18 cellular contexts compared by ENCODE assay signal in the genomic region with DNA sequence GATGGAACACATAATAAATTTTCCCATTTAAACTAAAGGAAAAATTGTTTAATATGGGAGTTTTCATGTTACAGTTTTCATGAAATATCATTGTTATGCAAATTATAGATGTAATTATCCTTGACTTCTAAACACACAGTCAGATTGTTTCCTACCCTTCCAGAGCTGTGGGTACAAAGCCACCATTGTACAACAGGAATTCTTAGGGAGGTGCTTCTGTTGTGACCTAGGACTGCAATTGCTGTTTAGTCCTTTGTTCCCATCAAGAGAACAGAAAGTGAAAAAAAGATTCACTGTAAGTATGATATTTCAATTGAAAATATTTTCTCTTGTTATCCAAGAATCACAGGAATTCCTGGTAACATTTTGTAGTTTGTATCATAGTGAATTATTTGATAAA.
DNase-seq lines count a peak whose midpoint lies in the region; ATAC-seq and TF ChIP-seq lines count a peak whose summit lies in the region.
"Had no signal": no experiment of that assay in that cellular context is flagged by ENCODE, and none has a peak within 500 bp of the region (broad histone marks: within the 10 kb centered on the region; RNA-seq: fewer than 3 reads in every experiment).

No MANE protein-coding gene starts in this region.

- TF ChIP-seq RAD21 in IMR-90 (IDR thresholded peaks at IDR 0.05; ENCODE audit: low read length) = no peak

- no peak overlapping the region; the same call in 2 of the 3 replicates for H2BK15ac ChIP-seq in IMR-90 (ENCODE audit: low read depth, low read length)

- H4K91ac ChIP-seq in IMR-90 (ENCODE audit: insufficient read depth, low read depth, low read length) = no peak overlapping the region

- H3K4me2 ChIP-seq in IMR-90 (ENCODE audit: low read depth, low read length) (no peak overlapping the region), hepatocyte (no peak overlapping the region)
- H3K4me2 ChIP-seq: BLaER1 had no signal

- POLR2A ChIA-PET in IMR-90 (lab: Charles Lee; ENCODE audit: unreplicated experiment) = interaction anchor here (0.7 kb wide), 1 partner anchor 1031 kb away, joined by 6 read pairs; no protein-coding TSS in a partner anchor

- intact Hi-C loops in IMR-90 (cut with micrococcal nuclease) = no loop called here

- H3K27ac ChIP-seq in IMR-90 (ENCODE audit: insufficient read depth, low read length) (no peak overlapping the region), Peyer's patch (no peak overlapping the region), hepatocyte (no peak overlapping the region)
- H3K27ac ChIP-seq: BLaER1, C4-2B had no signal

- TF ChIP-seq CTCF in IMR-90 (conservative IDR thresholded peaks at IDR 0.05; ENCODE audit: low read depth, low read length) (no peak), Peyer's patch (IDR thresholded peaks at IDR 0.05) (no peak), hepatocyte (IDR thresholded peaks at IDR 0.05; ENCODE audit: poor library complexity) (no peak)

- H4K20me1 ChIP-seq in IMR-90 (ENCODE audit: insufficient read depth, low read length) (no peaks in the 10 kb centered on the region), hepatocyte (ENCODE audit: insufficient read depth, poor library complexity, severe bottlenecking) (no peaks in the 10 kb centered on the region)
- H4K20me1 ChIP-seq: BLaER1 had no signal

- BruUV-seq in IMR-90 (replicated peaks; lab: Mats Ljungman, UMichigan) = no TSS peak

- H3K4me1 ChIP-seq in IMR-90 (ENCODE audit: control insufficient read depth, insufficient read depth, low read length) (no peaks in the 10 kb centered on the region), Peyer's patch (no peaks in the 10 kb centered on the region), hepatocyte (ENCODE audit: insufficient read depth) (no peaks in the 10 kb centered on the region)
- H3K4me1 ChIP-seq: BLaER1, HAP-1 had no signal

- H3K9me2 ChIP-seq in hepatocyte (replicated peaks; ENCODE audit: insufficient read depth) = no peaks in the 10 kb centered on the region

- no peak overlapping the region; the same call in 1 of the 2 replicates for H2BK20ac ChIP-seq in IMR-90 (ENCODE audit: low read depth, low read length)

- no peak overlapping the region for H4K8ac ChIP-seq in IMR-90 (ENCODE audit: low read depth in 2 of 2, low read length in 2 of 2)

- dilution Hi-C loops in IMR-90 (cut with HindIII; ENCODE audit: low sequenced_read_pairs, unreplicated experiment) = no loop called here

- H3K79me1 ChIP-seq in IMR-90 (ENCODE audit: low read depth in 1 of 2, low read length in 2 of 2) = no peaks in the 10 kb centered on the region

- H3K79me2 ChIP-seq in hepatocyte = no peaks in the 10 kb centered on the region

- H3K36me3 ChIP-seq in IMR-90 (ENCODE audit: control insufficient read depth, insufficient read depth, low read length) = no peaks in the 10 kb centered on the region
- H3K36me3 ChIP-seq in Peyer's patch = no peaks in the 10 kb centered on the region
- H3K36me3 ChIP-seq in hepatocyte (replicated peaks; ENCODE audit: insufficient read depth, low read depth) = no peaks in the 10 kb centered on the region
- H3K36me3 ChIP-seq: BLaER1, HAP-1 had no signal

- no peaks in the 10 kb centered on the region for H3K27me3 ChIP-seq in IMR-90 (ENCODE audit: control insufficient read depth, insufficient read depth, low read length)
- no peaks in the 10 kb centered on the region for H3K27me3 ChIP-seq in Peyer's patch
- H3K27me3 ChIP-seq in hepatocyte = no peaks in the 10 kb centered on the region
- H3K27me3 ChIP-seq: BLaER1 had no signal

- H2BK120ac ChIP-seq in IMR-90 (ENCODE audit: low read depth, low read length) = no peak overlapping the region

- no peak overlapping the region for H3K14ac ChIP-seq in IMR-90 (replicated peaks; ENCODE audit: low read depth, low read length)

- H3K4me3 ChIP-seq in IMR-90 (ENCODE audit: insufficient read depth, low read depth, low read length) (no peak overlapping the region), Peyer's patch (no peak overlapping the region), hepatocyte (no peak overlapping the region)
- H3K4me3 ChIP-seq: BLaER1, GM12878, HAP-1 had no signal

- no peak for TF ChIP-seq POLR2A in IMR-90 (IDR thresholded peaks at IDR 0.05; ENCODE audit: low read depth, low read length)
- no peak for TF ChIP-seq POLR2A in Peyer's patch (IDR thresholded peaks at IDR 0.05)

- H3K23ac ChIP-seq in IMR-90 (ENCODE audit: low read depth, low read length) = no peak overlapping the region

- H2BK5ac ChIP-seq in IMR-90 (ENCODE audit: low read depth, low read length, poor library complexity, severe bottlenecking) = no peak overlapping the region

- DNase-seq in COLO829 (ENCODE audit: low spot score) (peak; percentile 78), IMR-90 (no peak), foreskin melanocyte (peak; percentile 52), Peyer's patch (no peak), hepatocyte (ENCODE audit: low spot score) (no peak)
- DNase-seq in effector CD4-positive, alpha-beta T cell = no peak
- DNase-seq: CD4-positive, CD25-positive, alpha-beta regulatory T cell; CD8-positive, alpha-beta T cell; DMS 273 treated with DMSO at 0.1 percent for 48 hours; DMS79; EL; GDM1; GOT3; HFFc6 had no signal

- in situ Hi-C loops in IMR-90 (cut with MboI; ENCODE audit: low sequenced_read_pairs) = loop anchor here (25.0 kb wide), 1 partner anchor 817 kb away; no protein-coding TSS in a partner anchor

- H3K56ac ChIP-seq in IMR-90 (ENCODE audit: extremely low read depth, insufficient read depth, low read length) = no peak overlapping the region

- ATAC-seq in IMR-90 (ENCODE audit: low read depth) = no peak
- ATAC-seq: CD8-positive, alpha-beta T cell; GM12878 had no signal

- H3K18ac ChIP-seq in IMR-90 (ENCODE audit: low read depth, low read length) = peak overlapping the region; percentile 65; the same call in 1 of the 2 replicates

- no peak overlapping the region for H4K5ac ChIP-seq in IMR-90 (ENCODE audit: low read depth, low read length)

- H3K9me3 ChIP-seq in IMR-90 (ENCODE audit: control insufficient read depth, insufficient read depth, low read length) = no peaks in the 10 kb centered on the region
- no peaks in the 10 kb centered on the region for H3K9me3 ChIP-seq in Peyer's patch
- H3K9me3 ChIP-seq in hepatocyte (ENCODE audit: low read depth) = no peaks in the 10 kb centered on the region
- H3K9me3 ChIP-seq: BLaER1, HAP-1 had no signal

- CTCF ChIA-PET in IMR-90 (lab: Yijun Ruan, JAX) = no interaction called here

- H3K9me1 ChIP-seq in IMR-90 (ENCODE audit: insufficient read depth, low read length) = no peaks in the 10 kb centered on the region

- H2AFZ ChIP-seq in IMR-90 (replicated peaks; ENCODE audit: low read length, poor library complexity) (no peak overlapping the region), hepatocyte (no peak overlapping the region)

- no peak overlapping the region for H3K9ac ChIP-seq in IMR-90 (ENCODE audit: low read depth, low read length)
- H3K9ac ChIP-seq: BLaER1 had no signal

- no peak overlapping the region for H2AK9ac ChIP-seq in IMR-90 (replicated peaks; ENCODE audit: low read depth, low read length, poor library complexity)

- H3K4ac ChIP-seq in IMR-90 (ENCODE audit: low read depth, low read length) = no peak overlapping the region

- H2AK5ac ChIP-seq in IMR-90 (ENCODE audit: low read depth, low read length) = no peak overlapping the region

TF ChIP-seq in IMR-90, 13 proteins besides CTCF, POLR2A, EP300 and RAD21:
- TF ChIP-seq CHD1 (IDR thresholded peaks at IDR 0.05; ENCODE audit: low read depth, low read length) (no peak), RCOR1 (IDR thresholded peaks at IDR 0.05; ENCODE audit: insufficient replicate concordance, low read length) (no peak), BHLHE40 (IDR thresholded peaks at IDR 0.05; ENCODE audit: low read depth, low read length) (no peak), SMC3 (IDR thresholded peaks at IDR 0.05; ENCODE audit: low read depth, low read length) (no peak), FOS (IDR thresholded peaks at IDR 0.05; ENCODE audit: low read depth, low read length) (no peak), RFX5 (IDR thresholded peaks at IDR 0.05; ENCODE audit: low read depth, low read length) (no peak), CEBPB (IDR thresholded peaks at IDR 0.05; ENCODE audit: low read depth, low read length) (no peak), NFE2L2 (IDR thresholded peaks at IDR 0.05; ENCODE audit: low read depth, low read length) (no peak), MXI1 (IDR thresholded peaks at IDR 0.05; ENCODE audit: borderline replicate concordance, low read depth, low read length) (no peak), MAZ (IDR thresholded peaks at IDR 0.05; ENCODE audit: borderline replicate concordance, low read depth, low read length) (no peak), MAFK (IDR thresholded peaks at IDR 0.05; ENCODE audit: low read depth, low read length) (no peak)
- TF ChIP-seq, protein P1, sequence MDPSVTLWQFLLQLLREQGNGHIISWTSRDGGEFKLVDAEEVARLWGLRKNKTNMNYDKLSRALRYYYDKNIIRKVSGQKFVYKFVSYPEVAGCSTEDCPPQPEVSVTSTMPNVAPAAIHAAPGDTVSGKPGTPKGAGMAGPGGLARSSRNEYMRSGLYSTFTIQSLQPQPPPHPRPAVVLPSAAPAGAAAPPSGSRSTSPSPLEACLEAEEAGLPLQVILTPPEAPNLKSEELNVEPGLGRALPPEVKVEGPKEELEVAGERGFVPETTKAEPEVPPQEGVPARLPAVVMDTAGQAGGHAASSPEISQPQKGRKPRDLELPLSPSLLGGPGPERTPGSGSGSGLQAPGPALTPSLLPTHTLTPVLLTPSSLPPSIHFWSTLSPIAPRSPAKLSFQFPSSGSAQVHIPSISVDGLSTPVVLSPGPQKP (IDR thresholded peaks at IDR 0.05; ENCODE audit: borderline replicate concordance, low read depth, low read length) = no peak
- TF ChIP-seq, protein P2, sequence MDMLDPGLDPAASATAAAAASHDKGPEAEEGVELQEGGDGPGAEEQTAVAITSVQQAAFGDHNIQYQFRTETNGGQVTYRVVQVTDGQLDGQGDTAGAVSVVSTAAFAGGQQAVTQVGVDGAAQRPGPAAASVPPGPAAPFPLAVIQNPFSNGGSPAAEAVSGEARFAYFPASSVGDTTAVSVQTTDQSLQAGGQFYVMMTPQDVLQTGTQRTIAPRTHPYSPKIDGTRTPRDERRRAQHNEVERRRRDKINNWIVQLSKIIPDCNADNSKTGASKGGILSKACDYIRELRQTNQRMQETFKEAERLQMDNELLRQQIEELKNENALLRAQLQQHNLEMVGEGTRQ (IDR thresholded peaks at IDR 0.05; ENCODE audit: low read depth, low read length) = no peak

Comparison
In these comparisons a context has a peak if more than half of its experiments do, and no peak if none do; other contexts are left out.
1. DNase-seq: peak in COLO829 (single experiment) and foreskin melanocyte (single experiment); none in IMR-90 (single experiment), effector CD4-positive, alpha-beta T cell (single experiment), Peyer's patch (0 of 3) and hepatocyte (single experiment).